ENCODE assay signal across 13 cellular contexts in the genomic region with DNA sequence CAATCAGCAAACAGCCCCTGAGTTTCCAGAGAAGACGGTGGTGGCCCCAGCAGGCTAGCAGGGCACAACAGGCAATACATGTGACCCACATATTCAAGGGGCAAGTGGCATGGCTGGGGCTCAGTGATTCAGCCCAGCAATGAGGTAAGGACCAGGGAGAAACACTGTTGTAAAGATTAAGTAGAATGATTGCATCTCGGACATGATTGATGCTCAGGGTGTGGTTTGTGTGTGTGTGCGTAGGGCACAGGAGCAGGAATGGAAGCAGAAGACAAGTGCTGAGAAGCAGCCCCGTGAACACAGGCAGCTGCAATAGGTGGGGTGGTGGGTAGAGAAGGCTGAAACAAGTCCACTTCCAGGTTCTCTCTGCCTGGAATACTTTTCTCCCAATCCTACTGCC. TPM values are rescaled to one million over a fixed set of nuclear protein-coding genes. Genes with fewer than 3 reads are reported as not detected.
DNase-seq lines count a peak whose midpoint lies in the region; ATAC-seq and TF ChIP-seq lines count a peak whose summit lies in the region.
"Had no signal": no experiment of that assay in that cellular context is flagged by ENCODE, and none has a peak within 500 bp of the region (broad histone marks: within the 10 kb centered on the region; RNA-seq: fewer than 3 reads in every experiment).

No MANE protein-coding gene starts in this region.

- peaks cover 14% of the 10 kb centered on the region for H3K36me3 Mint-ChIP-seq in activated naive CD8-positive, alpha-beta T cell
- peaks cover 43% of the 10 kb centered on the region for H3K36me3 Mint-ChIP-seq in activated naive CD8-positive, alpha-beta T cell treated with anti-CD3 and anti-CD28 coated beads for 36 hours
- peaks cover 54% of the 10 kb centered on the region for H3K36me3 Mint-ChIP-seq in activated B cell treated with CpG ODN at 0.5 μM for 24 hours (ENCODE audit: low read depth)

- peaks cover 77% of the 10 kb centered on the region for H3K4me1 Mint-ChIP-seq in activated naive CD8-positive, alpha-beta T cell (ENCODE audit: low read depth)
- H3K4me1 Mint-ChIP-seq in activated naive CD8-positive, alpha-beta T cell treated with anti-CD3 and anti-CD28 coated beads for 36 hours: peaks cover 66% of the 10 kb centered on the region
- H3K4me1 Mint-ChIP-seq in activated B cell treated with CpG ODN at 0.5 μM for 24 hours: peaks cover 65% of the 10 kb centered on the region

- H3K27ac Mint-ChIP-seq in activated naive CD8-positive, alpha-beta T cell: peak overlapping the region; percentile 83
- H3K27ac Mint-ChIP-seq in activated naive CD8-positive, alpha-beta T cell treated with anti-CD3 and anti-CD28 coated beads for 36 hours: no peak overlapping the region
- peak overlapping the region; percentile 69 for H3K27ac Mint-ChIP-seq in activated B cell treated with CpG ODN at 0.5 μM for 24 hours
- H3K27ac Mint-ChIP-seq: HFFc6 had no signal

- CTCF ChIA-PET in activated B cell treated with CpG ODN at 0.5 μM for 24 hours (lab: Charles Lee): no interaction called here

- peak overlapping the region; percentile 44 for H3K4me3 Mint-ChIP-seq in activated naive CD8-positive, alpha-beta T cell
- no peak overlapping the region for H3K4me3 Mint-ChIP-seq in activated naive CD8-positive, alpha-beta T cell treated with anti-CD3 and anti-CD28 coated beads for 36 hours
- no peak overlapping the region for H3K4me3 Mint-ChIP-seq in activated B cell treated with CpG ODN at 0.5 μM for 24 hours
- H3K4me3 Mint-ChIP-seq: HFFc6 had no signal

- TF ChIP-seq CTCF in activated B cell treated with CpG ODN at 0.5 μM for 24 hours (IDR thresholded peaks at IDR 0.05): no peak

- ATAC-seq in activated B cell treated with CpG ODN at 0.5 μM for 24 hours (ENCODE audit: low read depth): no peak
- ATAC-seq in GM21717 (IDR thresholded peaks at IDR 0.05; ENCODE audit: unreplicated experiment): no peak
- ATAC-seq: mucosa of descending colon had no signal

- intact Hi-C loops in activated B cell treated with CpG ODN at 0.5 μM for 24 hours (cut with micrococcal nuclease): no loop called here

- H3K27me3 Mint-ChIP-seq in activated naive CD8-positive, alpha-beta T cell: no peaks in the 10 kb centered on the region
- no peaks in the 10 kb centered on the region for H3K27me3 Mint-ChIP-seq in activated naive CD8-positive, alpha-beta T cell treated with anti-CD3 and anti-CD28 coated beads for 36 hours
- no peaks in the 10 kb centered on the region for H3K27me3 Mint-ChIP-seq in activated B cell treated with CpG ODN at 0.5 μM for 24 hours

- DNase-seq in activated naive CD8-positive, alpha-beta T cell treated with anti-CD3 and anti-CD28 coated beads for 36 hours: no peak
- DNase-seq in activated B cell treated with CpG ODN at 0.5 μM for 24 hours (no peak), islet precursor cell (peak; percentile 45), NCI-H748 (lab: John Stamatoyannopoulos, UW; ENCODE audit: unreplicated experiment) (no peak), mucosa of gallbladder (ENCODE audit: low spot score) (no peak), AML-193 (lab: John Stamatoyannopoulos, UW) (no peak)
- DNase-seq: HFFc6, mucosa of descending colon, NCI-H1048, Right ventricle myocardium superior had no signal

- POLR2A ChIA-PET in activated B cell treated with CpG ODN at 0.5 μM for 24 hours (lab: Charles Lee): interaction anchor here (0.5 to 3.6 kb wide), 4 partner anchors 10 to 111 kb away, joined by 3 to 25 read pairs (median 4); no protein-coding TSS in a partner anchor

- no peaks in the 10 kb centered on the region for H3K9me3 Mint-ChIP-seq in activated naive CD8-positive, alpha-beta T cell (ENCODE audit: low read depth)
- peaks cover 10% of the 10 kb centered on the region for H3K9me3 Mint-ChIP-seq in activated naive CD8-positive, alpha-beta T cell treated with anti-CD3 and anti-CD28 coated beads for 36 hours
- H3K9me3 Mint-ChIP-seq in activated B cell treated with CpG ODN at 0.5 μM for 24 hours: no peaks in the 10 kb centered on the region
- H3K9me3 Mint-ChIP-seq: HFFc6 had no signal

RNA-seq across cellular contexts. Expression of gene KLHL6, which starts 37.9 kb away (rescaled TPM):
- 10 to 100 TPM; 26.6 to 26.8 TPM for total RNA-seq in activated naive CD8-positive, alpha-beta T cell treated with anti-CD3 and anti-CD28 coated beads for 36 hours
- total RNA-seq in activated B cell treated with CpG ODN at 0.5 μM for 24 hours (34.6 and 41.7 TPM in 2 replicates), mucosa of gallbladder (3.7 TPM)
- total RNA-seq: fibroblast of lung, HFFc6 had no signal
